ENCODE assay signal across 7 cellular contexts in genomic region chr15:45704329-45705249, GRCh38.
DNase-seq lines count a peak whose midpoint lies in the region; ATAC-seq and TF ChIP-seq lines count a peak whose summit lies in the region.

No MANE protein-coding gene starts in this region.

- DNase-seq in activated CD8-positive, alpha-beta T cell treated with anti-CD3 and anti-CD28 coated beads, Interleukin-2, amount 10 ng/mL, durations not matched to agents 7 days and 5 days, result no peak
- peak; percentile 39 for DNase-seq in fibroblast of the aortic adventitia (ENCODE audit: low read depth)
- no peak for DNase-seq in osteocyte (ENCODE audit: extremely low spot score, unreplicated experiment)
- DNase-seq in omental fat pad (ENCODE audit: low spot score), result no peak
- no peak for DNase-seq in NCI-H1930 (lab: John Stamatoyannopoulos, UW)

- no peaks in the 10 kb centered on the region for H3K9me3 Mint-ChIP-seq in activated CD8-positive, alpha-beta T cell treated with anti-CD3 and anti-CD28 coated beads, Interleukin-2, amount 10 ng/mL, durations not matched to agents 7 days and 5 days (ENCODE audit: insufficient read depth)
- H3K9me3 Mint-ChIP-seq in osteocyte (ENCODE audit: unreplicated experiment), result no peaks in the 10 kb centered on the region

- H3K4me3 ChIP-seq in fibroblast of the aortic adventitia (ENCODE audit: low read depth, low read length), result peak overlapping the region; percentile 71

- POLR2A ChIA-PET in activated CD8-positive, alpha-beta T cell treated with anti-CD3 and anti-CD28 coated beads, Interleukin-2, amount 10 ng/mL, durations not matched to agents 7 days and 5 days (lab: Charles Lee), result interaction anchor here (0.6 to 1.3 kb wide), 3 partner anchors 22 to 69 kb away, joined by 3 to 6 read pairs (median 3); partner anchors contain the start of gene SQOR

- CTCF ChIA-PET in activated CD8-positive, alpha-beta T cell treated with anti-CD3 and anti-CD28 coated beads, Interleukin-2, amount 10 ng/mL, durations not matched to agents 7 days and 5 days (lab: Charles Lee), result interaction anchor here (0.7 to 2.7 kb wide), 36 partner anchors 9 to 607 kb away, joined by 3 to 27 read pairs (median 5); partner anchors contain the start of gene BLOC1S6

- H3K27me3 Mint-ChIP-seq in activated CD8-positive, alpha-beta T cell treated with anti-CD3 and anti-CD28 coated beads, Interleukin-2, amount 10 ng/mL, durations not matched to agents 7 days and 5 days (ENCODE audit: low read depth), result peaks cover 22% of the 10 kb centered on the region
- peaks cover 12% of the 10 kb centered on the region for H3K27me3 Mint-ChIP-seq in osteocyte (ENCODE audit: unreplicated experiment)

- no peaks in the 10 kb centered on the region for H3K36me3 Mint-ChIP-seq in activated CD8-positive, alpha-beta T cell treated with anti-CD3 and anti-CD28 coated beads, Interleukin-2, amount 10 ng/mL, durations not matched to agents 7 days and 5 days (ENCODE audit: low read depth)
- no peaks in the 10 kb centered on the region for H3K36me3 Mint-ChIP-seq in osteocyte (ENCODE audit: unreplicated experiment)

- TF ChIP-seq CTCF in fibroblast of the aortic adventitia (IDR thresholded peaks at IDR 0.05; ENCODE audit: insufficient read depth, low read length) (no peak), osteocyte (IDR thresholded peaks at IDR 0.05) (no peak), omental fat pad (IDR thresholded peaks at IDR 0.05) (no peak)

- H3K27ac Mint-ChIP-seq in activated CD8-positive, alpha-beta T cell treated with anti-CD3 and anti-CD28 coated beads, Interleukin-2, amount 10 ng/mL, durations not matched to agents 7 days and 5 days, result peak overlapping the region; percentile 40
- peak overlapping the region; percentile 46 for H3K27ac Mint-ChIP-seq in osteocyte (ENCODE audit: unreplicated experiment)

- peak overlapping the region; percentile 87 for H3K4me3 Mint-ChIP-seq in activated CD8-positive, alpha-beta T cell treated with anti-CD3 and anti-CD28 coated beads, Interleukin-2, amount 10 ng/mL, durations not matched to agents 7 days and 5 days
- peak overlapping the region; percentile 74 for H3K4me3 Mint-ChIP-seq in osteocyte (ENCODE audit: unreplicated experiment)

- peak; percentile 12 for ATAC-seq in HG02938 (IDR thresholded peaks at IDR 0.05; ENCODE audit: unreplicated experiment)
- peak; percentile 42 for ATAC-seq in activated CD8-positive, alpha-beta T cell treated with anti-CD3 and anti-CD28 coated beads, Interleukin-2, amount 10 ng/mL, durations not matched to agents 7 days and 5 days
- no peak for ATAC-seq in omental fat pad (ENCODE audit: low FRiP score)
- ATAC-seq in HG02678 (IDR thresholded peaks at IDR 0.05; ENCODE audit: unreplicated experiment), result no peak

- H3K4me1 Mint-ChIP-seq in activated CD8-positive, alpha-beta T cell treated with anti-CD3 and anti-CD28 coated beads, Interleukin-2, amount 10 ng/mL, durations not matched to agents 7 days and 5 days (ENCODE audit: low read depth), result peaks cover 20% of the 10 kb centered on the region
- peaks cover 10% of the 10 kb centered on the region for H3K4me1 Mint-ChIP-seq in osteocyte (ENCODE audit: unreplicated experiment)

Comparison
In these comparisons a context has a peak if more than half of its experiments do, and no peak if none do; other contexts are left out.
1. ATAC-seq: peak in HG02938 (single experiment) and activated CD8-positive, alpha-beta T cell treated with anti-CD3 and anti-CD28 coated beads, Interleukin-2, amount 10 ng/mL, durations not matched to agents 7 days and 5 days (single experiment); none in omental fat pad (single experiment) and HG02678 (single experiment).